Comparison of ENCODE assay signal across 8 cellular contexts in the genomic region with DNA sequence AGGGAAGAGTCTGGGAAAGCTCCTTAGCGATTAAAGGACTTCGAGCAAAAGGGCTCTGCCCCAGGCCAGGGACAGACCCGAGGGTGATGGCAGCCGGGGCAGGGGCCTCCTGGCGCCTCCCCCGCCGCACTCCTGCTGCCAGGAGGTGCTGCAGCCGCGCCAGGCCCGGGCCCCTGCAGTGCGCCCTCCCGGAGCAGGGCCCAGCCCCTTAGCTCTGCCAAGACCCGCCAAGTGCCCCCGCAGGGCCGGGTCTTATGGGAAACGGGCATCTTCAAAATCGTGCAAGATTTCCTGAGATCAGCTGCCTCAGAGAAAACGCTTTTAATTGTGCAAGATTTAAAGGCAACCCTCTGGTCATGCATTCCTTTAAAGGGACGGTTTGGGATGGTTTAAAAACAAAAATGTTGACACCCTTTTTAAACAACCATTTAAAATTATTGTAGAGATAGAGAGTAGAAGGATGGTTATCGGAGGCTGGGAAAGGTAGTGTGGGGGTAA. TPM values are rescaled to one million over a fixed set of nuclear protein-coding genes. Genes with fewer than 3 reads are reported as not detected.
DNase-seq lines count a peak whose midpoint lies in the region; ATAC-seq, FAIRE-seq and TF ChIP-seq lines count a peak whose summit lies in the region.

No MANE protein-coding gene starts in this region.

- peak overlapping the region; percentile 100 for H2AFZ ChIP-seq in KMS-11 (ENCODE audit: low read depth)
- no peak overlapping the region for H2AFZ ChIP-seq in HepG2 (ENCODE audit: low read length)

- POLR2A ChIA-PET in HepG2 (lab: Yijun Ruan, JAX): interaction anchor here (0.6 to 2.6 kb wide), 13 partner anchors 8 to 837 kb away, joined by 3 to 27 read pairs (median 6); a partner anchor contains a TSS

- peak overlapping the region; percentile 93 for H3K4me2 ChIP-seq in KMS-11
- H3K4me2 ChIP-seq in HepG2 (ENCODE audit: low read depth, low read length): peak overlapping the region; percentile 82

- CTCF ChIA-PET in HepG2 (lab: Yijun Ruan, JAX; ENCODE audit: low intra/inter-chr PET ratio, low total read pairs): no interaction called here

- H3K27ac ChIP-seq in KMS-11 (peak overlapping the region; percentile 49; the same call in 1 of the 2 replicates), breast epithelium (peak overlapping the region; percentile 95 to 96), HepG2 (ENCODE audit: extremely low read length, insufficient read depth, low read length) (peak overlapping the region; percentile 99), thoracic aorta (peak overlapping the region; percentile 96 to 99)

- H3K36me3 ChIP-seq in KMS-11 (ENCODE audit: insufficient read depth): no peaks in the 10 kb centered on the region
- no peaks in the 10 kb centered on the region for H3K36me3 ChIP-seq in breast epithelium
- H3K36me3 ChIP-seq in HepG2 (replicated peaks in 1 of 2; ENCODE audit: control insufficient read depth in 1 of 2, insufficient read depth in 2 of 2, low read length in 2 of 2): peaks cover 0 to 8% of the 10 kb centered on the region in 2 experiments; a peak in 2 of 5 replicates
- no peaks in the 10 kb centered on the region for H3K36me3 ChIP-seq in thoracic aorta

- peaks cover 33% of the 10 kb centered on the region for H3K4me1 ChIP-seq in KMS-11 (ENCODE audit: low read depth, poor library complexity, severe bottlenecking)
- no peaks in the 10 kb centered on the region for H3K4me1 ChIP-seq in breast epithelium
- peaks cover 84% of the 10 kb centered on the region for H3K4me1 ChIP-seq in HepG2 (ENCODE audit: insufficient read depth, low read length)
- peaks cover 12 to 32% of the 10 kb centered on the region in 2 donors for H3K4me1 ChIP-seq in thoracic aorta (ENCODE audit: control insufficient read depth in 1 of 2, low read depth in 2 of 2)

- no peaks in the 10 kb centered on the region for H3K9me3 ChIP-seq in breast epithelium
- H3K9me3 ChIP-seq in HepG2 (ENCODE audit: low read length): no peaks in the 10 kb centered on the region
- H3K9me3 ChIP-seq in thoracic aorta: no peaks in the 10 kb centered on the region

- no peak for FAIRE-seq in HepG2 (lab: Jason Lieb, UNC)

- 6% methylated on average over 5 of the region's 20 CpGs for WGBS in HepG2 (ENCODE audit: low lambda C conversion rate)

- H3K27me3 ChIP-seq in KMS-11 (ENCODE audit: insufficient read depth, low read depth): no peaks in the 10 kb centered on the region; the same call in 1 of the 2 replicates
- H3K27me3 ChIP-seq in breast epithelium: no peaks in the 10 kb centered on the region
- H3K27me3 ChIP-seq in HepG2 (ENCODE audit: control insufficient read depth in 1 of 2, insufficient read depth in 2 of 2, low read length in 2 of 2): no peaks in the 10 kb centered on the region
- no peaks in the 10 kb centered on the region for H3K27me3 ChIP-seq in thoracic aorta (replicated peaks; ENCODE audit: insufficient read depth)

- TF ChIP-seq POLR2A in breast epithelium (IDR thresholded peaks at IDR 0.05) (no peak), HepG2 (IDR thresholded peaks at IDR 0.05; ENCODE audit: insufficient read depth in 1 of 2, low read depth in 2 of 2, low read length in 2 of 2) (no peak)

- no peak for DNase-seq in GM12864 (ENCODE audit: low read depth)
- no peak for DNase-seq in breast epithelium (ENCODE audit: low spot score in 2 of 2)
- no peak for DNase-seq in HepG2 (ENCODE audit: low spot score)
- DNase-seq in thoracic aorta (ENCODE audit: low spot score): no peak
- DNase-seq in ACHN: no peak
- no peak for DNase-seq in mesenteric fat pad (ENCODE audit: low spot score)

- no peaks in the 10 kb centered on the region for H4K20me1 ChIP-seq in KMS-11 (ENCODE audit: insufficient read depth)
- no peaks in the 10 kb centered on the region; the same call in 1 of the 2 replicates for H4K20me1 ChIP-seq in HepG2 (ENCODE audit: insufficient read depth, low read length)

- peak overlapping the region; percentile 81 for H3K4me3 ChIP-seq in GM12864 (ENCODE audit: low read depth, low read length)
- no peak overlapping the region for H3K4me3 ChIP-seq in KMS-11 (IDR thresholded peaks at IDR 0.05; ENCODE audit: insufficient read depth, low read depth, low read length)
- H3K4me3 ChIP-seq in breast epithelium: peak overlapping the region; percentile 84 to 91 (median 86)
- peak overlapping the region; percentile 85 to 97 (median 87) for H3K4me3 ChIP-seq in HepG2 (replicated peaks in 1 of 3; ENCODE audit: insufficient read depth in 1 of 3, low read depth in 2 of 3, low read length in 3 of 3)
- H3K4me3 ChIP-seq in thoracic aorta: peak overlapping the region; percentile 92

- H3K79me2 ChIP-seq in KMS-11 (ENCODE audit: insufficient read depth, low read depth) (no peaks in the 10 kb centered on the region), HepG2 (ENCODE audit: insufficient read depth, low read length) (peaks cover 77% of the 10 kb centered on the region)

- TF ChIP-seq CTCF in GM12864 (IDR thresholded peaks at IDR 0.05; ENCODE audit: low read depth, low read length, missing control alignments) (no peak), KMS-11 (conservative IDR thresholded peaks at IDR 0.05; ENCODE audit: low read depth, low read length) (no peak; the same call in 1 of the 2 replicates), breast epithelium (IDR thresholded peaks at IDR 0.05) (no peak), HepG2 (CRISPR knock-in tag; IDR thresholded peaks at IDR 0.05) (no peak), thoracic aorta (IDR thresholded peaks at IDR 0.05) (no peak)

- BruUV-seq in HepG2 (replicated peaks; lab: Mats Ljungman, UMichigan): TSS peak; percentile 81

- no peak for TF ChIP-seq RAD21 in HepG2 (CRISPR knock-in tag; IDR thresholded peaks at IDR 0.05)

- intact Hi-C loops in breast epithelium (cut with DNase I; ENCODE audit: low total_unique reads): no loop called here
- intact Hi-C loops in HepG2 (cut with micrococcal nuclease; ENCODE audit: unreplicated experiment): loop anchor here (2.0 to 10.0 kb wide), 3 partner anchors 52 to 115 kb away; a partner anchor contains a TSS

- no peak for TF ChIP-seq EP300 in HepG2 (IDR thresholded peaks at IDR 0.05; ENCODE audit: low read depth in 2 of 2, low read length in 2 of 2)
- no peak for TF ChIP-seq EP300 in HepG2 (CRISPR knock-in tag; IDR thresholded peaks at IDR 0.05; ENCODE audit: borderline replicate concordance)

- H3K9ac ChIP-seq in KMS-11 (peak overlapping the region; percentile 77), HepG2 (ENCODE audit: insufficient read depth, low read depth, low read length) (peak overlapping the region; percentile 90)

- ATAC-seq in GM21723 (IDR thresholded peaks at IDR 0.05; ENCODE audit: unreplicated experiment) (peak; percentile 57), HepG2 (peak; percentile 64), thoracic aorta (ENCODE audit: insufficient number of reproducible peaks, low FRiP score, low read depth) (no peak)

- in situ Hi-C loops in HepG2 (cut with HindIII; ENCODE audit: extremely low pct_ligation_motif_present, low pct_unique_long_range_greater_than_20kb): no loop called here
- in situ Hi-C loops in ACHN (cut with HindIII; ENCODE audit: low pct_ligation_motif_present, low pct_unique_long_range_greater_than_20kb, low sequenced_read_pairs): no loop called here

TF ChIP-seq in HepG2, 621 proteins besides CTCF, POLR2A, EP300 and RAD21 (continues in another document):
- TF ChIP-seq AKAP8 (CRISPR knock-in tag; IDR thresholded peaks at IDR 0.05) (no peak), ZNF432 (CRISPR knock-in tag; IDR thresholded peaks at IDR 0.05; ENCODE audit: borderline replicate concordance) (no peak), GATA4 (IDR thresholded peaks at IDR 0.05; ENCODE audit: borderline replicate concordance, low read depth) (no peak), SRSF9 (IDR thresholded peaks at IDR 0.05; ENCODE audit: borderline replicate concordance, insufficient read depth, low read depth, low read length, poor library complexity, severe bottlenecking) (no peak), FOXM1 (CRISPR knock-in tag; IDR thresholded peaks at IDR 0.05) (no peak), ZNF510 (CRISPR knock-in tag; IDR thresholded peaks at IDR 0.05; ENCODE audit: low read depth) (no peak), RBFOX2 (IDR thresholded peaks at IDR 0.05; ENCODE audit: low read depth, low read length) (peak; percentile 66), POLR2AphosphoS5 (IDR thresholded peaks at IDR 0.05; ENCODE audit: low read depth, low read length) (no peak), ZNF335 (CRISPR knock-in tag; IDR thresholded peaks at IDR 0.05) (no peak), ZFX (CRISPR knock-in tag; IDR thresholded peaks at IDR 0.05; ENCODE audit: low read depth) (peak; percentile 70), ETV5 (CRISPR knock-in tag; IDR thresholded peaks at IDR 0.05; ENCODE audit: borderline replicate concordance) (0 out of 2 replicates have a peak, but pooled peaks have one; percentile 0)
- TF ChIP-seq, protein P1, sequence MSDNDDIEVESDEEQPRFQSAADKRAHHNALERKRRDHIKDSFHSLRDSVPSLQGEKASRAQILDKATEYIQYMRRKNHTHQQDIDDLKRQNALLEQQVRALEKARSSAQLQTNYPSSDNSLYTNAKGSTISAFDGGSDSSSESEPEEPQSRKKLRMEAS (IDR thresholded peaks at IDR 0.05): no peak

RNA-seq across cellular contexts. Expression of a gene that starts 52.4 kb away (rescaled TPM):
- total RNA-seq in breast epithelium (10 to 100 TPM; 22.0 to 33.4 (median 23.9) TPM), HepG2 (2016; rRNA removed; fragmentation: Illumina TruSeq; extraction: Trizol) (33.3 and 37.7 TPM in 2 replicates), thoracic aorta (10 to 100 TPM; 25.7 to 39.5 TPM), mesenteric fat pad (37.4 TPM)
- total RNA-seq in HepG2 (2016; cell fraction: cytosol; rRNA removed; fragmentation: Illumina TruSeq; extraction: Trizol; ENCODE audit: low read depth): 115 and 135 TPM in 2 replicates
- total RNA-seq in HepG2 (2016; cell fraction: insoluble cytoplasmic fraction; rRNA removed; fragmentation: Illumina TruSeq; extraction: Trizol): 32.0 TPM in 2 replicates
- total RNA-seq in HepG2 (2016; cell fraction: membrane; rRNA removed; fragmentation: Illumina TruSeq; extraction: Trizol): 92.9 and 108 TPM in 2 replicates
- total RNA-seq in HepG2 (2016; cell fraction: nucleus; rRNA removed; fragmentation: Illumina TruSeq; extraction: Trizol): 28.9 and 39.6 TPM in 2 replicates
- 18.2 and 25.8 TPM in 2 replicates for polyA plus RNA-seq in HepG2 (2011; rRNA removed)
- 17.4 and 18.7 TPM in 2 replicates for polyA plus RNA-seq in HepG2 (2011; cell fraction: cytosol; rRNA removed)
- polyA plus RNA-seq in HepG2 (2011; cell fraction: nucleus; rRNA removed): 25.0 and 28.4 TPM in 2 replicates
- polyA plus RNA-seq in HepG2 (2012): 29.7 and 39.7 TPM in 2 replicates
- polyA plus RNA-seq in HepG2 (2016; cell fraction: cytosol; fragmentation: Illumina TruSeq; extraction: Trizol; ENCODE audit: low read depth): 4.4 and 5.1 TPM in 2 replicates
- 24.1 and 26.7 TPM in 2 replicates for polyA plus RNA-seq in HepG2 (2016; cell fraction: insoluble cytoplasmic fraction; fragmentation: Illumina TruSeq; extraction: Trizol; ENCODE audit: low read depth)
- 12.9 and 13.7 TPM in 2 replicates for polyA plus RNA-seq in HepG2 (2016; cell fraction: membrane; fragmentation: Illumina TruSeq; extraction: Trizol; ENCODE audit: low read depth)
- 32.8 and 35.5 TPM in 2 replicates for polyA plus RNA-seq in HepG2 (2016; cell fraction: nucleus; fragmentation: Illumina TruSeq; extraction: Trizol; ENCODE audit: insufficient read depth, low read depth)
- polyA minus RNA-seq in HepG2 (2011; rRNA and poly(A)+ RNA removed; ENCODE audit: low replicate concordance): 15.3 and 46.1 TPM in 2 replicates
- polyA minus RNA-seq in HepG2 (2011; cell fraction: cytosol; rRNA and poly(A)+ RNA removed): 36.8 and 41.4 TPM in 2 replicates
- polyA minus RNA-seq in HepG2 (2011; cell fraction: nucleus; rRNA and poly(A)+ RNA removed): 47.4 and 54.7 TPM in 2 replicates

Comparison
In these comparisons a context has a peak if more than half of its experiments do, and no peak if none do; other contexts are left out.
1. H3K27ac ChIP-seq: peak in every context shown above with its lines; median percentile 99 in HepG2; 98 in thoracic aorta; 96 in breast epithelium; 49 in KMS-11.